ENCODE assay signal across 1 cellular context in genomic region chr1:67851800-67852199, GRCh38.
A peak's percentile ranks its signal among the peaks of the same experiment; 100 is the strongest.
TF ChIP-seq lines count a peak whose summit lies in the region.

No MANE protein-coding gene starts in this region.

TF ChIP-seq in HepG2, 621 proteins besides CTCF, POLR2A, EP300 and RAD21:
- TF ChIP-seq, protein P1, sequence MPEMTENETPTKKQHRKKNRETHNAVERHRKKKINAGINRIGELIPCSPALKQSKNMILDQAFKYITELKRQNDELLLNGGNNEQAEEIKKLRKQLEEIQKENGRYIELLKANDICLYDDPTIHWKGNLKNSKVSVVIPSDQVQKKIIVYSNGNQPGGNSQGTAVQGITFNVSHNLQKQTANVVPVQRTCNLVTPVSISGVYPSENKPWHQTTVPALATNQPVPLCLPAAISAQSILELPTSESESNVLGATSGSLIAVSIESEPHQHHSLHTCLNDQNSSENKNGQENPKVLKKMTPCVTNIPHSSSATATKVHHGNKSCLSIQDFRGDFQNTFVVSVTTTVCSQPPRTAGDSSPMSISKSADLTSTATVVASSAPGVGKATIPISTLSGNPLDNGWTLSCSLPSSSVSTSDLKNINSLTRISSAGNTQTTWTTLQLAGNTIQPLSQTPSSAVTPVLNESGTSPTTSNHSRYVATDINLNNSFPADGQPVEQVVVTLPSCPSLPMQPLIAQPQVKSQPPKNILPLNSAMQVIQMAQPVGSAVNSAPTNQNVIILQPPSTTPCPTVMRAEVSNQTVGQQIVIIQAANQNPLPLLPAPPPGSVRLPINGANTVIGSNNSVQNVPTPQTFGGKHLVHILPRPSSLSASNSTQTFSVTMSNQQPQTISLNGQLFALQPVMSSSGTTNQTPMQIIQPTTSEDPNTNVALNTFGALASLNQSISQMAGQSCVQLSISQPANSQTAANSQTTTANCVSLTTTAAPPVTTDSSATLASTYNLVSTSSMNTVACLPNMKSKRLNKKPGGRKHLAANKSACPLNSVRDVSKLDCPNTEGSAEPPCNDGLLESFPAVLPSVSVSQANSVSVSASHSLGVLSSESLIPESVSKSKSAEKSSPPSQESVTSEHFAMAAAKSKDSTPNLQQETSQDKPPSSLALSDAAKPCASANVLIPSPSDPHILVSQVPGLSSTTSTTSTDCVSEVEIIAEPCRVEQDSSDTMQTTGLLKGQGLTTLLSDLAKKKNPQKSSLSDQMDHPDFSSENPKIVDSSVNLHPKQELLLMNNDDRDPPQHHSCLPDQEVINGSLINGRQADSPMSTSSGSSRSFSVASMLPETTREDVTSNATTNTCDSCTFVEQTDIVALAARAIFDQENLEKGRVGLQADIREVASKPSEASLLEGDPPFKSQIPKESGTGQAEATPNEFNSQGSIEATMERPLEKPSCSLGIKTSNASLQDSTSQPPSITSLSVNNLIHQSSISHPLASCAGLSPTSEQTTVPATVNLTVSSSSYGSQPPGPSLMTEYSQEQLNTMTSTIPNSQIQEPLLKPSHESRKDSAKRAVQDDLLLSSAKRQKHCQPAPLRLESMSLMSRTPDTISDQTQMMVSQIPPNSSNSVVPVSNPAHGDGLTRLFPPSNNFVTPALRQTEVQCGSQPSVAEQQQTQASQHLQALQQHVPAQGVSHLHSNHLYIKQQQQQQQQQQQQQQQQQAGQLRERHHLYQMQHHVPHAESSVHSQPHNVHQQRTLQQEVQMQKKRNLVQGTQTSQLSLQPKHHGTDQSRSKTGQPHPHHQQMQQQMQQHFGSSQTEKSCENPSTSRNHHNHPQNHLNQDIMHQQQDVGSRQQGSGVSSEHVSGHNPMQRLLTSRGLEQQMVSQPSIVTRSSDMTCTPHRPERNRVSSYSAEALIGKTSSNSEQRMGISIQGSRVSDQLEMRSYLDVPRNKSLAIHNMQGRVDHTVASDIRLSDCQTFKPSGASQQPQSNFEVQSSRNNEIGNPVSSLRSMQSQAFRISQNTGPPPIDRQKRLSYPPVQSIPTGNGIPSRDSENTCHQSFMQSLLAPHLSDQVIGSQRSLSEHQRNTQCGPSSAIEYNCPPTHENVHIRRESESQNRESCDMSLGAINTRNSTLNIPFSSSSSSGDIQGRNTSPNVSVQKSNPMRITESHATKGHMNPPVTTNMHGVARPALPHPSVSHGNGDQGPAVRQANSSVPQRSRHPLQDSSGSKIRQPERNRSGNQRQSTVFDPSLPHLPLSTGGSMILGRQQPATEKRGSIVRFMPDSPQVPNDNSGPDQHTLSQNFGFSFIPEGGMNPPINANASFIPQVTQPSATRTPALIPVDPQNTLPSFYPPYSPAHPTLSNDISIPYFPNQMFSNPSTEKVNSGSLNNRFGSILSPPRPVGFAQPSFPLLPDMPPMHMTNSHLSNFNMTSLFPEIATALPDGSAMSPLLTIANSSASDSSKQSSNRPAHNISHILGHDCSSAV (CRISPR knock-in tag; IDR thresholded peaks at IDR 0.05; ENCODE audit: borderline replicate concordance), result no peak
- TF ChIP-seq, protein P2, sequence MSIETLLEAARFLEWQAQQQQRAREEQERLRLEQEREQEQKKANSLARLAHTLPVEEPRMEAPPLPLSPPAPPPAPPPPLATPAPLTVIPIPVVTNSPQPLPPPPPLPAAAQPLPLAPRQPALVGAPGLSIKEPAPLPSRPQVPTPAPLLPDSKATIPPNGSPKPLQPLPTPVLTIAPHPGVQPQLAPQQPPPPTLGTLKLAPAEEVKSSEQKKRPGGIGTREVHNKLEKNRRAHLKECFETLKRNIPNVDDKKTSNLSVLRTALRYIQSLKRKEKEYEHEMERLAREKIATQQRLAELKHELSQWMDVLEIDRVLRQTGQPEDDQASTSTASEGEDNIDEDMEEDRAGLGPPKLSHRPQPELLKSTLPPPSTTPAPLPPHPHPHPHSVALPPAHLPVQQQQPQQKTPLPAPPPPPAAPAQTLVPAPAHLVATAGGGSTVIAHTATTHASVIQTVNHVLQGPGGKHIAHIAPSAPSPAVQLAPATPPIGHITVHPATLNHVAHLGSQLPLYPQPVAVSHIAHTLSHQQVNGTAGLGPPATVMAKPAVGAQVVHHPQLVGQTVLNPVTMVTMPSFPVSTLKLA (IDR thresholded peaks at IDR 0.05), result peak; percentile 76
- TF ChIP-seq, protein P3, sequence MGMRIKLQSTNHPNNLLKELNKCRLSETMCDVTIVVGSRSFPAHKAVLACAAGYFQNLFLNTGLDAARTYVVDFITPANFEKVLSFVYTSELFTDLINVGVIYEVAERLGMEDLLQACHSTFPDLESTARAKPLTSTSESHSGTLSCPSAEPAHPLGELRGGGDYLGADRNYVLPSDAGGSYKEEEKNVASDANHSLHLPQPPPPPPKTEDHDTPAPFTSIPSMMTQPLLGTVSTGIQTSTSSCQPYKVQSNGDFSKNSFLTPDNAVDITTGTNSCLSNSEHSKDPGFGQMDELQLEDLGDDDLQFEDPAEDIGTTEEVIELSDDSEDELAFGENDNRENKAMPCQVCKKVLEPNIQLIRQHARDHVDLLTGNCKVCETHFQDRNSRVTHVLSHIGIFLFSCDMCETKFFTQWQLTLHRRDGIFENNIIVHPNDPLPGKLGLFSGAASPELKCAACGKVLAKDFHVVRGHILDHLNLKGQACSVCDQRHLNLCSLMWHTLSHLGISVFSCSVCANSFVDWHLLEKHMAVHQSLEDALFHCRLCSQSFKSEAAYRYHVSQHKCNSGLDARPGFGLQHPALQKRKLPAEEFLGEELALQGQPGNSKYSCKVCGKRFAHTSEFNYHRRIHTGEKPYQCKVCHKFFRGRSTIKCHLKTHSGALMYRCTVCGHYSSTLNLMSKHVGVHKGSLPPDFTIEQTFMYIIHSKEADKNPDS (CRISPR knock-in tag; IDR thresholded peaks at IDR 0.05), result no peak
- TF ChIP-seq SIN3A (IDR thresholded peaks at IDR 0.05; ENCODE audit: borderline replicate concordance, low read depth, low read length) (no peak), ZNF382 (CRISPR knock-in tag; IDR thresholded peaks at IDR 0.05; ENCODE audit: borderline replicate concordance) (no peak), DRAP1 (CRISPR knock-in tag; IDR thresholded peaks at IDR 0.05) (no peak), SMAD3 (CRISPR knock-in tag; IDR thresholded peaks at IDR 0.05) (no peak)
TF ChIP-seq in HepG2: peak in this region for 1.
